In genomic region chr1:13407811-13408210, GRCh38 we compare ENCODE assay signal across 37 cellular contexts. TPM values are rescaled to one million over a fixed set of nuclear protein-coding genes. Genes with fewer than 3 reads are reported as not detected.
"Had no signal": no experiment of that assay in that cellular context is flagged by ENCODE, and none has a peak within 500 bp of the region (broad histone marks: within the 10 kb centered on the region; RNA-seq: fewer than 3 reads in every experiment).

No MANE protein-coding gene starts in this region.

- H3K9me3 Mint-ChIP-seq: activated B cell treated with CpG ODN at 0.5 μM for 24 hours; activated CD4-positive, alpha-beta T cell treated with anti-CD3 and anti-CD28 coated beads, Interleukin-2, amount 10 ng/mL, durations not matched to agents 24 days and 14 days; activated naive CD4-positive, alpha-beta T cell treated with anti-CD3 and anti-CD28 coated beads, Interleukin-2, amount 50 U/mL, for 72 hours; activated naive CD8-positive, alpha-beta T cell treated with anti-CD3 and anti-CD28 coated beads for 36 hours; activated T-helper 1 cell treated with anti-CD3 and anti-CD28 coated beads, Interleukin-12 subunit alpha, Interleukin-12 subunit beta, Interleukin-2, Interleukin-4 antibody, amounts not matched to agents 30 ng/mL and 10 ng/mL and 1 ng/mL, durations not matched to agents 14 hours and 24 hours and 36 hours; activated T-helper 17 cell treated with anti-CD3 and anti-CD28 coated beads, Interleukin-2, amount 50 U/mL, for 72 hours; T-helper 2 cell treated with Interferon-gamma antibody and Interleukin-4, amounts not matched to agents 5 μg/mL and 100 μg/mL, for 36 hours had no signal

- H3K27me3 Mint-ChIP-seq: activated CD4-positive, alpha-beta T cell treated with anti-CD3 and anti-CD28 coated beads, Interleukin-2, amount 10 ng/mL, durations not matched to agents 24 days and 14 days had no signal

- H3K4me1 Mint-ChIP-seq: activated B cell treated with CpG ODN at 0.5 μM for 24 hours; activated CD4-positive, alpha-beta T cell treated with anti-CD3 and anti-CD28 coated beads, Interleukin-2, amount 10 ng/mL, durations not matched to agents 24 days and 14 days; activated naive CD8-positive, alpha-beta T cell treated with anti-CD3 and anti-CD28 coated beads for 36 hours; activated T-helper 17 cell treated with anti-CD3 and anti-CD28 coated beads, Interleukin-2, amount 50 U/mL, for 72 hours had no signal

- ATAC-seq: activated CD8-positive, alpha-beta T cell treated with anti-CD3 and anti-CD28 coated beads for 36 hours; activated naive CD4-positive, alpha-beta T cell treated with anti-CD3 and anti-CD28 coated beads, Interleukin-2, amount 50 U/mL, for 72 hours; activated T-cell treated with anti-CD3 and anti-CD28 coated beads, Interleukin-2, amount 50 U/mL, for 4 hours; activated T-cell treated with anti-CD3 and anti-CD28 coated beads, Interleukin-2, amount 50 U/mL, for 72 hours; activated T-helper 17 cell treated with anti-CD3 and anti-CD28 coated beads, Interleukin-2, amount 50 U/mL, for 72 hours; body of pancreas had no signal

- H3K27ac Mint-ChIP-seq: activated B cell treated with CpG ODN at 0.5 μM for 24 hours; activated CD4-positive, alpha-beta memory T cell treated with anti-CD3 and anti-CD28 coated beads for 36 hours; activated CD4-positive, alpha-beta T cell treated with anti-CD3 and anti-CD28 coated beads, Interleukin-2, amount 10 ng/mL, durations not matched to agents 24 days and 14 days; activated CD8-positive, alpha-beta T cell treated with anti-CD3 and anti-CD28 coated beads for 36 hours; activated naive CD4-positive, alpha-beta T cell treated with anti-CD3 and anti-CD28 coated beads for 36 hours; activated naive CD4-positive, alpha-beta T cell treated with anti-CD3 and anti-CD28 coated beads, Interleukin-2, amount 50 U/mL, for 72 hours; activated naive CD8-positive, alpha-beta T cell treated with anti-CD3 and anti-CD28 coated beads for 36 hours; activated T-cell treated with anti-CD3 and anti-CD28 coated beads, Interleukin-2, amount 50 U/mL, for 72 hours; activated T-helper 1 cell treated with anti-CD3 and anti-CD28 coated beads, Interleukin-12 subunit alpha, Interleukin-12 subunit beta, Interleukin-2, Interleukin-4 antibody, amounts not matched to agents 30 ng/mL and 10 ng/mL and 1 ng/mL, durations not matched to agents 14 hours and 24 hours and 36 hours; activated T-helper 17 cell treated with anti-CD3 and anti-CD28 coated beads, Interleukin-2, amount 50 U/mL, for 72 hours; T-helper 2 cell treated with Interferon-gamma antibody and Interleukin-4, amounts not matched to agents 5 μg/mL and 100 μg/mL, for 36 hours had no signal

- H3K4me3 Mint-ChIP-seq: activated B cell treated with CpG ODN at 0.5 μM for 24 hours; activated CD4-positive, alpha-beta memory T cell treated with anti-CD3 and anti-CD28 coated beads for 36 hours; activated CD4-positive, alpha-beta T cell treated with anti-CD3 and anti-CD28 coated beads, Interleukin-2, amount 10 ng/mL, durations not matched to agents 24 days and 14 days; activated CD8-positive, alpha-beta T cell treated with anti-CD3 and anti-CD28 coated beads for 36 hours; activated naive CD4-positive, alpha-beta T cell treated with anti-CD3 and anti-CD28 coated beads for 36 hours; activated naive CD8-positive, alpha-beta T cell treated with anti-CD3 and anti-CD28 coated beads for 36 hours; activated T-cell treated with anti-CD3 and anti-CD28 coated beads, Interleukin-2, amount 50 U/mL, for 4 hours; activated T-cell treated with anti-CD3 and anti-CD28 coated beads, Interleukin-2, amount 50 U/mL, for 72 hours; activated T-helper 1 cell treated with anti-CD3 and anti-CD28 coated beads, Interleukin-12 subunit alpha, Interleukin-12 subunit beta, Interleukin-2, Interleukin-4 antibody, amounts not matched to agents 30 ng/mL and 10 ng/mL and 1 ng/mL, durations not matched to agents 14 hours and 24 hours and 36 hours; activated T-helper 17 cell treated with anti-CD3 and anti-CD28 coated beads, Interleukin-2, amount 50 U/mL, for 72 hours; T-helper 2 cell treated with Interferon-gamma antibody and Interleukin-4, amounts not matched to agents 5 μg/mL and 100 μg/mL, for 36 hours had no signal

- H3K36me3 Mint-ChIP-seq: activated CD4-positive, alpha-beta memory T cell treated with anti-CD3 and anti-CD28 coated beads for 36 hours; activated naive CD4-positive, alpha-beta T cell treated with anti-CD3 and anti-CD28 coated beads, Interleukin-2, amount 50 U/mL, for 72 hours; activated naive CD8-positive, alpha-beta T cell treated with anti-CD3 and anti-CD28 coated beads for 36 hours had no signal

- DNase-seq: activated B cell treated with CpG ODN at 0.5 μM for 24 hours; activated CD4-positive, alpha-beta memory T cell treated with anti-CD3 and anti-CD28 coated beads for 36 hours; activated CD4-positive, alpha-beta T cell treated with anti-CD3 and anti-CD28 coated beads for 4 hours; activated CD4-positive, alpha-beta T cell treated with anti-CD3 and anti-CD28 coated beads, Interleukin-2, amount 10 ng/mL, durations not matched to agents 24 days and 14 days; activated CD4-positive, alpha-beta T cell treated with anti-CD3 and anti-CD28 coated beads, Interleukin-2, amount 50 U/mL, for 1 hour; activated CD4-positive, alpha-beta T cell treated with anti-CD3 and anti-CD28 coated beads, Interleukin-2, amount 50 U/mL, for 4 hours; activated CD4-positive, CD25-positive, alpha-beta regulatory T cell treated with anti-CD3 and anti-CD28 coated beads, Interleukin-2, amount 50 U/mL, for 72 hours; activated CD8-positive, alpha-beta memory T cell treated with anti-CD3 and anti-CD28 coated beads, Interleukin-2, amount 50 U/mL, for 4 hours; activated CD8-positive, alpha-beta T cell treated with anti-CD3 and anti-CD28 coated beads for 36 hours; activated effector memory CD4-positive, alpha-beta T cell treated with anti-CD3 and anti-CD28 coated beads, Interleukin-2, amount 50 U/mL, for 16 hours; activated gamma-delta T cell treated with Interleukin-2 at 50 U/mL for 16 hours; activated naive CD4-positive, alpha-beta T cell; activated naive CD4-positive, alpha-beta T cell treated with anti-CD3 and anti-CD28 coated beads for 36 hours; activated naive CD4-positive, alpha-beta T cell treated with anti-CD3 and anti-CD28 coated beads, Interleukin-2, amount 50 U/mL, for 16 hours; activated naive CD8-positive, alpha-beta T cell treated with anti-CD3 and anti-CD28 coated beads for 36 hours; activated T-cell treated with anti-CD3 and anti-CD28 coated beads for 4 hours; activated T-cell treated with anti-CD3 and anti-CD28 coated beads, Interleukin-2, amount 50 U/mL, for 1 hour; activated T-cell treated with anti-CD3 and anti-CD28 coated beads, Interleukin-2, amount 50 U/mL, for 4 hours; activated T-cell treated with anti-CD3 and anti-CD28 coated beads, Interleukin-2, amount 50 U/mL, for 72 hours; adrenal gland; amniotic stem cell; aorta; body of pancreas; brain microvascular endothelial cell; central memory CD4-positive, alpha-beta T cell; colonic mucosa; T-helper 2 cell; T-helper 9 cell had no signal

RNA-seq across cellular contexts. Expression of gene PRAMEF20, which starts 2.4 kb away (rescaled TPM):
- total RNA-seq: activated B cell treated with CpG ODN at 0.5 μM for 24 hours; activated CD4-positive, alpha-beta memory T cell treated with anti-CD3 and anti-CD28 coated beads for 36 hours; activated CD4-positive, alpha-beta T cell treated with anti-CD3 and anti-CD28 coated beads, Interleukin-2, amount 10 ng/mL, durations not matched to agents 24 days and 14 days; activated CD8-positive, alpha-beta memory T cell treated with anti-CD3 and anti-CD28 coated beads for 36 hours; activated CD8-positive, alpha-beta T cell treated with anti-CD3 and anti-CD28 coated beads for 36 hours; activated naive CD4-positive, alpha-beta T cell treated with anti-CD3 and anti-CD28 coated beads for 36 hours; activated naive CD4-positive, alpha-beta T cell treated with anti-CD3 and anti-CD28 coated beads, Interleukin-2, amount 50 U/mL, for 72 hours; activated naive CD8-positive, alpha-beta T cell treated with anti-CD3 and anti-CD28 coated beads for 36 hours; activated T-cell treated with anti-CD3 and anti-CD28 coated beads, Interleukin-2, amount 50 U/mL, for 4 hours; activated T-cell treated with anti-CD3 and anti-CD28 coated beads, Interleukin-2, amount 50 U/mL, for 72 hours; activated T-helper 1 cell treated with anti-CD3 and anti-CD28 coated beads, Interleukin-12 subunit alpha, Interleukin-12 subunit beta, Interleukin-2, Interleukin-4 antibody, amounts not matched to agents 30 ng/mL and 10 ng/mL and 1 ng/mL, durations not matched to agents 14 hours and 24 hours and 36 hours; activated T-helper 17 cell treated with anti-CD3 and anti-CD28 coated beads, Interleukin-2, amount 50 U/mL, for 72 hours; adrenal gland; aorta; astrocyte; body of pancreas; breast epithelium; cardiac septum; cerebellum; colonic mucosa had no signal

RNA-seq across cellular contexts. Expression of gene PRAMEF17, which starts 18.4 kb away (rescaled TPM):
- total RNA-seq: activated B cell treated with CpG ODN at 0.5 μM for 24 hours; activated CD4-positive, alpha-beta memory T cell treated with anti-CD3 and anti-CD28 coated beads for 36 hours; activated CD4-positive, alpha-beta T cell treated with anti-CD3 and anti-CD28 coated beads, Interleukin-2, amount 10 ng/mL, durations not matched to agents 24 days and 14 days; activated CD8-positive, alpha-beta memory T cell treated with anti-CD3 and anti-CD28 coated beads for 36 hours; activated CD8-positive, alpha-beta T cell treated with anti-CD3 and anti-CD28 coated beads for 36 hours; activated naive CD4-positive, alpha-beta T cell treated with anti-CD3 and anti-CD28 coated beads for 36 hours; activated naive CD4-positive, alpha-beta T cell treated with anti-CD3 and anti-CD28 coated beads, Interleukin-2, amount 50 U/mL, for 72 hours; activated naive CD8-positive, alpha-beta T cell treated with anti-CD3 and anti-CD28 coated beads for 36 hours; activated T-cell treated with anti-CD3 and anti-CD28 coated beads, Interleukin-2, amount 50 U/mL, for 4 hours; activated T-cell treated with anti-CD3 and anti-CD28 coated beads, Interleukin-2, amount 50 U/mL, for 72 hours; activated T-helper 1 cell treated with anti-CD3 and anti-CD28 coated beads, Interleukin-12 subunit alpha, Interleukin-12 subunit beta, Interleukin-2, Interleukin-4 antibody, amounts not matched to agents 30 ng/mL and 10 ng/mL and 1 ng/mL, durations not matched to agents 14 hours and 24 hours and 36 hours; activated T-helper 17 cell treated with anti-CD3 and anti-CD28 coated beads, Interleukin-2, amount 50 U/mL, for 72 hours; adrenal gland; aorta; astrocyte; body of pancreas; breast epithelium; cardiac septum; cerebellum; colonic mucosa had no signal

RNA-seq across cellular contexts. Expression of gene PRAMEF19, which starts 36.1 kb away (rescaled TPM):
- total RNA-seq: activated B cell treated with CpG ODN at 0.5 μM for 24 hours; activated CD4-positive, alpha-beta memory T cell treated with anti-CD3 and anti-CD28 coated beads for 36 hours; activated CD4-positive, alpha-beta T cell treated with anti-CD3 and anti-CD28 coated beads, Interleukin-2, amount 10 ng/mL, durations not matched to agents 24 days and 14 days; activated CD8-positive, alpha-beta memory T cell treated with anti-CD3 and anti-CD28 coated beads for 36 hours; activated CD8-positive, alpha-beta T cell treated with anti-CD3 and anti-CD28 coated beads for 36 hours; activated naive CD4-positive, alpha-beta T cell treated with anti-CD3 and anti-CD28 coated beads for 36 hours; activated naive CD4-positive, alpha-beta T cell treated with anti-CD3 and anti-CD28 coated beads, Interleukin-2, amount 50 U/mL, for 72 hours; activated naive CD8-positive, alpha-beta T cell treated with anti-CD3 and anti-CD28 coated beads for 36 hours; activated T-cell treated with anti-CD3 and anti-CD28 coated beads, Interleukin-2, amount 50 U/mL, for 4 hours; activated T-cell treated with anti-CD3 and anti-CD28 coated beads, Interleukin-2, amount 50 U/mL, for 72 hours; activated T-helper 1 cell treated with anti-CD3 and anti-CD28 coated beads, Interleukin-12 subunit alpha, Interleukin-12 subunit beta, Interleukin-2, Interleukin-4 antibody, amounts not matched to agents 30 ng/mL and 10 ng/mL and 1 ng/mL, durations not matched to agents 14 hours and 24 hours and 36 hours; activated T-helper 17 cell treated with anti-CD3 and anti-CD28 coated beads, Interleukin-2, amount 50 U/mL, for 72 hours; adrenal gland; aorta; astrocyte; body of pancreas; breast epithelium; cardiac septum; cerebellum; colonic mucosa had no signal
